33 cellular contexts compared by ENCODE assay signal in genomic region chr3:147977001-147977400, GRCh38.
"Had no signal": no experiment of that assay in that cellular context is flagged by ENCODE, and none has a peak within 500 bp of the region (broad histone marks: within the 10 kb centered on the region; RNA-seq: fewer than 3 reads in every experiment).

No MANE protein-coding gene starts in this region.

- H3K4me3 ChIP-seq: cardiac muscle cell, coronary artery, dorsolateral prefrontal cortex, gastrocnemius medialis, hepatocyte, right lobe of liver, skin epidermis, vagina had no signal

- H3K9me3 Mint-ChIP-seq: activated CD4-positive, alpha-beta T cell treated with anti-CD3 and anti-CD28 coated beads, Interleukin-2, amount 10 ng/mL, durations not matched to agents 24 days and 14 days; activated naive CD8-positive, alpha-beta T cell treated with anti-CD3 and anti-CD28 coated beads, Interleukin-2, amount 10 ng/mL, durations not matched to agents 7 days and 5 days; type B pancreatic cell had no signal

- H3K36me3 Mint-ChIP-seq: activated CD4-positive, alpha-beta memory T cell treated with anti-CD3 and anti-CD28 coated beads for 36 hours; activated naive CD4-positive, alpha-beta T cell treated with anti-CD3 and anti-CD28 coated beads, Interleukin-2, amount 10 ng/mL, durations not matched to agents 7 days and 5 days; activated naive CD8-positive, alpha-beta T cell treated with anti-CD3 and anti-CD28 coated beads, Interleukin-2, amount 10 ng/mL, durations not matched to agents 7 days and 5 days; brain; type B pancreatic cell had no signal

- H3K27me3 Mint-ChIP-seq: activated CD4-positive, alpha-beta memory T cell treated with anti-CD3 and anti-CD28 coated beads for 36 hours; activated CD4-positive, alpha-beta T cell treated with anti-CD3 and anti-CD28 coated beads, Interleukin-2, amount 10 ng/mL, durations not matched to agents 24 days and 14 days; activated naive CD4-positive, alpha-beta T cell treated with anti-CD3 and anti-CD28 coated beads, Interleukin-2, amount 10 ng/mL, durations not matched to agents 7 days and 5 days; activated naive CD8-positive, alpha-beta T cell treated with anti-CD3 and anti-CD28 coated beads, Interleukin-2, amount 10 ng/mL, durations not matched to agents 7 days and 5 days; brain; naive thymus-derived CD8-positive, alpha-beta T cell; stimulated activated naive CD8-positive, alpha-beta T cell treated with anti-CD3 and anti-CD28 coated beads, Interleukin-15, Interleukin-2, amounts not matched to agents 100 ng/mL and 50 ng/mL, for 24 hours; T-helper 17 cell; type B pancreatic cell had no signal

- H3K4me3 Mint-ChIP-seq: activated CD4-positive, alpha-beta memory T cell treated with anti-CD3 and anti-CD28 coated beads for 36 hours; activated CD4-positive, alpha-beta T cell treated with anti-CD3 and anti-CD28 coated beads, Interleukin-2, amount 10 ng/mL, durations not matched to agents 24 days and 14 days; activated naive CD4-positive, alpha-beta T cell treated with anti-CD3 and anti-CD28 coated beads, Interleukin-2, amount 10 ng/mL, durations not matched to agents 7 days and 5 days; activated naive CD8-positive, alpha-beta T cell treated with anti-CD3 and anti-CD28 coated beads, Interleukin-2, amount 10 ng/mL, durations not matched to agents 7 days and 5 days; activated T-helper 1 cell treated with anti-CD3 and anti-CD28 coated beads, Interleukin-12 subunit alpha, Interleukin-12 subunit beta, Interleukin-2, Interleukin-4 antibody, amounts not matched to agents 30 ng/mL and 10 ng/mL and 1 ng/mL, durations not matched to agents 14 hours and 24 hours and 36 hours; brain; naive thymus-derived CD8-positive, alpha-beta T cell; neural crest cell; stimulated activated naive CD8-positive, alpha-beta T cell treated with anti-CD3 and anti-CD28 coated beads, Interleukin-15, Interleukin-2, amounts not matched to agents 100 ng/mL and 50 ng/mL, for 24 hours; T-helper 17 cell; type B pancreatic cell had no signal

- H3K4me1 Mint-ChIP-seq: activated CD4-positive, alpha-beta T cell treated with anti-CD3 and anti-CD28 coated beads, Interleukin-2, amount 10 ng/mL, durations not matched to agents 24 days and 14 days; activated naive CD4-positive, alpha-beta T cell treated with anti-CD3 and anti-CD28 coated beads, Interleukin-2, amount 10 ng/mL, durations not matched to agents 7 days and 5 days; activated naive CD8-positive, alpha-beta T cell treated with anti-CD3 and anti-CD28 coated beads, Interleukin-2, amount 10 ng/mL, durations not matched to agents 7 days and 5 days; brain; neural crest cell; T-helper 17 cell had no signal

- DNase-seq: activated CD4-positive, alpha-beta memory T cell treated with anti-CD3 and anti-CD28 coated beads for 36 hours; activated CD4-positive, alpha-beta T cell treated with anti-CD3 and anti-CD28 coated beads, Interleukin-2, amount 10 ng/mL, durations not matched to agents 24 days and 14 days; activated CD4-positive, CD25-positive, alpha-beta regulatory T cell treated with anti-CD3 and anti-CD28 coated beads, Interleukin-2, amount 50 U/mL, for 72 hours; activated CD8-positive, alpha-beta memory T cell treated with anti-CD3 and anti-CD28 coated beads, Interleukin-2, amount 50 U/mL, for 4 hours; activated gamma-delta T cell; activated naive CD4-positive, alpha-beta T cell treated with anti-CD3 and anti-CD28 coated beads, Interleukin-2, amount 10 ng/mL, durations not matched to agents 7 days and 5 days; activated naive CD8-positive, alpha-beta T cell treated with anti-CD3 and anti-CD28 coated beads, Interleukin-2, amount 10 ng/mL, durations not matched to agents 7 days and 5 days; activated T-cell treated with anti-CD3 and anti-CD28 coated beads, Interleukin-2, amount 50 U/mL, for 1 hour; cerebellar nuclear complex; dorsolateral prefrontal cortex; effector memory CD4-positive, alpha-beta T cell; erythroblast; gastrocnemius medialis; kidney; left colon; mammary epithelial cell; midbrain; naive thymus-derived CD8-positive, alpha-beta T cell; right lobe of liver; stimulated activated CD4-positive, alpha-beta T cell treated with anti-CD3 and anti-CD28 coated beads, Interleukin-12 subunit alpha, Interleukin-12 subunit beta, amount 100 ng/mL, for 4 hours; stimulated activated CD4-positive, alpha-beta T cell treated with anti-CD3 and anti-CD28 coated beads, Interleukin-4, amount 100 ng/mL, for 1 hour; T-helper 17 cell; T1000 had no signal

- H3K27ac Mint-ChIP-seq: activated CD4-positive, alpha-beta memory T cell treated with anti-CD3 and anti-CD28 coated beads for 36 hours; activated CD4-positive, alpha-beta T cell treated with anti-CD3 and anti-CD28 coated beads, Interleukin-2, amount 10 ng/mL, durations not matched to agents 24 days and 14 days; activated naive CD4-positive, alpha-beta T cell treated with anti-CD3 and anti-CD28 coated beads, Interleukin-2, amount 10 ng/mL, durations not matched to agents 7 days and 5 days; activated naive CD8-positive, alpha-beta T cell treated with anti-CD3 and anti-CD28 coated beads, Interleukin-2, amount 10 ng/mL, durations not matched to agents 7 days and 5 days; activated T-helper 1 cell treated with anti-CD3 and anti-CD28 coated beads, Interleukin-12 subunit alpha, Interleukin-12 subunit beta, Interleukin-2, Interleukin-4 antibody, amounts not matched to agents 30 ng/mL and 10 ng/mL and 1 ng/mL, durations not matched to agents 14 hours and 24 hours and 36 hours; brain; naive thymus-derived CD8-positive, alpha-beta T cell; stimulated activated naive CD8-positive, alpha-beta T cell treated with anti-CD3 and anti-CD28 coated beads, Interleukin-15, Interleukin-2, amounts not matched to agents 100 ng/mL and 50 ng/mL, for 24 hours; T-helper 17 cell; type B pancreatic cell had no signal
